In the genomic region with DNA sequence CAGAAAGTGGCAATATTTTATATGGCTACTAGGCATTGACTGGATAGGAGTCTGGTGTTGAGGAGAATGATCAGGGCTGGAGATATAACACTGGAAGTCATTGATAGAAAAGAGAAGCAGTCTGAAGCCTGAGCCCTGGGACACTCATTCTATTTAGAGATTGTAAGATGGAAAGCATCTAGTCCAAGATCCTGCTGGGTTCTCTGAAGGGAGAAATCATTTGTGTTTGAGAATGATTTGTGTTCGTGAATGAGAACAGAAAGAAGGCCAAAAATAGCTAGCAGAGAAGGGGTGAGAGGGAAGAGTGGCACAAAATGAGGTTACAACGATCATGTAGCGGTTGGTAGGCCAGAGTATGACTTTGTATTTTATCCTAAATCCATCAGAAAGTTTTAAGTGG, we compare ENCODE assay signal across 28 cellular contexts. TPM values are rescaled to one million over a fixed set of nuclear protein-coding genes. Genes with fewer than 3 reads are reported as not detected.
"Had no signal": no experiment of that assay in that cellular context is flagged by ENCODE, and none has a peak within 500 bp of the region (broad histone marks: within the 10 kb centered on the region; RNA-seq: fewer than 3 reads in every experiment).

No MANE protein-coding gene starts in this region.

- H3K4me3 ChIP-seq: left ventricle myocardium inferior, lung, neural progenitor cell, ovary, right atrium auricular region, right lobe of liver, smooth muscle cell, stomach, testis, thyroid gland, transverse colon, upper lobe of left lung, vagina had no signal

- H3K27me3 ChIP-seq: neural progenitor cell, neutrophil, ovary, right atrium auricular region, right lobe of liver, stomach, testis, thyroid gland, transverse colon, upper lobe of left lung, vagina had no signal

- H3K4me1 ChIP-seq: left ventricle myocardium inferior, neural progenitor cell, right atrium auricular region, right lobe of liver, stomach, testis, thyroid gland, transverse colon, upper lobe of left lung, vagina had no signal

- H3K27ac ChIP-seq: left ventricle myocardium inferior, neural progenitor cell, ovary, right atrium auricular region, right lobe of liver, stomach, testis, thyroid gland, transverse colon, upper lobe of left lung, vagina had no signal

- H3K4me2 ChIP-seq: neural progenitor cell, smooth muscle cell had no signal

- DNase-seq: islet precursor cell; left ventricle myocardium inferior; mesendoderm; naive B cell; natural killer cell; nephron progenitor cell; occipital lobe; ovary; right lobe of liver; stimulated activated CD4-positive, alpha-beta T cell treated with anti-CD3 and anti-CD28 coated beads, Interleukin-1b, Interleukin-23, amount 100 ng/mL, for 48 hours; stimulated activated CD4-positive, alpha-beta T cell treated with anti-CD3 and anti-CD28 coated beads, Interleukin-2, amount 100 ng/mL, for 48 hours; stimulated activated CD4-positive, alpha-beta T cell treated with anti-CD3 and anti-CD28 coated beads, Interleukin-4, amount 100 ng/mL, for 4 hours; stimulated activated CD8-positive, alpha-beta memory T cell treated with anti-CD3 and anti-CD28 coated beads, Interleukin-4, amount 100 ng/mL, for 48 hours; stimulated activated naive B cell treated with anti-CD40 and anti-IgM and Interleukin-4, amounts not matched to agents 10 μg/mL and 1 μg/mL and 100 μg/mL, for 72 hours; stimulated activated naive CD8-positive, alpha-beta T cell treated with anti-CD3 and anti-CD28 coated beads, Interleukin-15, Interleukin-2, amounts not matched to agents 100 U/mL and 50 U/mL, for 24 hours; stomach; testis; thyroid gland; transverse colon; upper lobe of left lung had no signal

- H3K9me3 ChIP-seq: left ventricle myocardium inferior, neutrophil, ovary, right atrium auricular region, right lobe of liver, stomach, testis, thyroid gland, transverse colon, upper lobe of left lung, vagina had no signal

- H2AFZ ChIP-seq: neural progenitor cell had no signal

- H3K36me3 ChIP-seq: left ventricle myocardium inferior, neural progenitor cell, neutrophil, ovary, right atrium auricular region, right lobe of liver, stomach, thyroid gland, transverse colon, upper lobe of left lung, vagina had no signal

RNA-seq across cellular contexts. Expression of a gene that starts 18.0 kb away (rescaled TPM):
- total RNA-seq: mononuclear cell, occipital lobe, pulmonary artery endothelial cell, right atrium auricular region, right lobe of liver, vagina had no signal
